Comparison of ENCODE assay signal across 8 cellular contexts in genomic region chr2:71068218-71069035, GRCh38. TPM values are rescaled to one million over a fixed set of nuclear protein-coding genes. Genes with fewer than 3 reads are reported as not detected.
A peak's percentile ranks its signal among the peaks of the same experiment; 100 is the strongest.
DNase-seq lines count a peak whose midpoint lies in the region; ATAC-seq and TF ChIP-seq lines count a peak whose summit lies in the region.

Gene NAGK, plus strand, starts transcription at chr2:71068648. Its CDS starts 36 bp downstream, at chr2:71068684.

- H3K27me3 ChIP-seq in adrenal gland (no peaks in the 10 kb centered on the region), heart left ventricle (no peaks in the 10 kb centered on the region)

- peak within 1 kb of the TSS; percentile 99 for H3K27ac Mint-ChIP-seq in type B pancreatic cell

- TF ChIP-seq CTCF in adrenal gland (IDR thresholded peaks at IDR 0.05) (peak in 1 of 6 experiments; percentile 11), heart left ventricle (IDR thresholded peaks at IDR 0.05) (peak in 2 of 12 donors; percentile 3 to 10), type B pancreatic cell (conservative IDR thresholded peaks at IDR 0.05) (no peak)

- intact Hi-C loops in adrenal gland (cut with DNase I) (no loop called here), heart left ventricle (cut with DNase I) (loop anchor here in 2 of 10 donors (1.0 to 2.0 kb wide), 2 partner anchors 60 to 62 kb away; partner anchors contain the start of genes MCEE (in 1 of the 2) and MPHOSPH10 (in 1 of the 2)), posterior cingulate gyrus (cut with DNase I) (loop anchor here (2.0 to 5.0 kb wide), 2 partner anchors 60 to 76 kb away; partner anchors contain the start of gene TEX261)

- DNase-seq in NCI-H146 treated with DMSO at 0.1 percent for 48 hours (lab: John Stamatoyannopoulos, UW; ENCODE audit: unreplicated experiment) (peak; percentile 92), T-helper 1 cell (peak; percentile 96 to 99 (median 97)), adrenal gland (peak; percentile 95 to 98 (median 96)), heart left ventricle (peak; percentile 97 to 99 (median 97)), posterior cingulate gyrus (peak; percentile 93 to 99 (median 96)), type B pancreatic cell (ENCODE audit: extremely low spot score, unreplicated experiment) (peak; percentile 97)

- H3K4me1 ChIP-seq in adrenal gland (replicated peaks in 1 of 2) = peaks cover 14 to 37% of the 10 kb centered on the region in 2 donors
- H3K4me1 ChIP-seq in heart left ventricle = peaks cover 4 to 74% (median 25%) of the 10 kb centered on the region in 12 donors

- H3K9me3 ChIP-seq in adrenal gland (replicated peaks in 1 of 3) (no peaks in the 10 kb centered on the region), heart left ventricle (no peaks in the 10 kb centered on the region)

- peaks cover 3% of the 10 kb centered on the region for H3K27me3 Mint-ChIP-seq in type B pancreatic cell

- H3K9me3 Mint-ChIP-seq in type B pancreatic cell = no peaks in the 10 kb centered on the region

- H3K27ac ChIP-seq in adrenal gland = peak within 1 kb of the TSS; percentile 90 to 96 (median 92)
- H3K27ac ChIP-seq in heart left ventricle = peak within 1 kb of the TSS; percentile 73 to 98 (median 93)

- peak within 1 kb of the TSS; percentile 46 to 97 (median 73) for H3K4me3 ChIP-seq in adrenal gland
- H3K4me3 ChIP-seq in heart left ventricle = peak within 1 kb of the TSS; percentile 60 to 98 (median 84)

- peak within 1 kb of the TSS; percentile 100 for H3K4me3 Mint-ChIP-seq in type B pancreatic cell

- TF ChIP-seq POLR2A in GM15510 (IDR thresholded peaks at IDR 0.05; ENCODE audit: borderline replicate concordance, extremely low read depth, insufficient read length) (peak; percentile 99), adrenal gland (IDR thresholded peaks at IDR 0.05) (peak; percentile 99), heart left ventricle (IDR thresholded peaks at IDR 0.05) (peak; percentile 63 to 97)

- peaks cover 11% of the 10 kb centered on the region for H3K36me3 Mint-ChIP-seq in type B pancreatic cell

- 0% methylated on average over 21 to 66 of the region's 66 CpGs for WGBS in adrenal gland, 4 donors
- WGBS in heart left ventricle, 4 donors = 0% methylated on average over 44 to 66 of the region's 66 CpGs

- ATAC-seq in HG02884 (IDR thresholded peaks at IDR 0.05; ENCODE audit: unreplicated experiment) (peak; percentile 44), heart left ventricle (peak; percentile 92 to 97 (median 96))

- H3K4me1 Mint-ChIP-seq in type B pancreatic cell (ENCODE audit: unreplicated experiment) = peaks cover 42% of the 10 kb centered on the region

- peaks cover 0 to 9% of the 10 kb centered on the region in 2 donors for H3K36me3 ChIP-seq in adrenal gland (replicated peaks in 1 of 2)
- H3K36me3 ChIP-seq in heart left ventricle = peaks cover 0 to 19% (median 10%) of the 10 kb centered on the region in 9 donors

RNA-seq across cellular contexts. Expression of gene NAGK, which starts in this region (rescaled TPM):
- total RNA-seq in adrenal gland (100 to 1,000 TPM in 3 of 8 donors, 10 to 100 TPM in 5; 56.8 to 144 (median 85.1) TPM), heart left ventricle (100 to 1,000 TPM in 1 of 9 donors, 10 to 100 TPM in 8; 38.3 to 143 (median 46.4) TPM), type B pancreatic cell (ENCODE audit: low replicate concordance) (102 and 139 TPM in 2 replicates)
- polyA plus RNA-seq in adrenal gland (100 to 1,000 TPM in 2 of 3 donors, 10 to 100 TPM in 1; 71.7 to 262 (median 203) TPM), heart left ventricle (10 to 100 TPM; 59.6 to 66.6 TPM)

Comparison
In these comparisons a context has a peak if more than half of its experiments do, and no peak if none do; other contexts are left out.
1. Peak in every context shown above with its lines: DNase-seq, ATAC-seq, H3K4me3 ChIP-seq and H3K27ac ChIP-seq.